In the genomic region with DNA sequence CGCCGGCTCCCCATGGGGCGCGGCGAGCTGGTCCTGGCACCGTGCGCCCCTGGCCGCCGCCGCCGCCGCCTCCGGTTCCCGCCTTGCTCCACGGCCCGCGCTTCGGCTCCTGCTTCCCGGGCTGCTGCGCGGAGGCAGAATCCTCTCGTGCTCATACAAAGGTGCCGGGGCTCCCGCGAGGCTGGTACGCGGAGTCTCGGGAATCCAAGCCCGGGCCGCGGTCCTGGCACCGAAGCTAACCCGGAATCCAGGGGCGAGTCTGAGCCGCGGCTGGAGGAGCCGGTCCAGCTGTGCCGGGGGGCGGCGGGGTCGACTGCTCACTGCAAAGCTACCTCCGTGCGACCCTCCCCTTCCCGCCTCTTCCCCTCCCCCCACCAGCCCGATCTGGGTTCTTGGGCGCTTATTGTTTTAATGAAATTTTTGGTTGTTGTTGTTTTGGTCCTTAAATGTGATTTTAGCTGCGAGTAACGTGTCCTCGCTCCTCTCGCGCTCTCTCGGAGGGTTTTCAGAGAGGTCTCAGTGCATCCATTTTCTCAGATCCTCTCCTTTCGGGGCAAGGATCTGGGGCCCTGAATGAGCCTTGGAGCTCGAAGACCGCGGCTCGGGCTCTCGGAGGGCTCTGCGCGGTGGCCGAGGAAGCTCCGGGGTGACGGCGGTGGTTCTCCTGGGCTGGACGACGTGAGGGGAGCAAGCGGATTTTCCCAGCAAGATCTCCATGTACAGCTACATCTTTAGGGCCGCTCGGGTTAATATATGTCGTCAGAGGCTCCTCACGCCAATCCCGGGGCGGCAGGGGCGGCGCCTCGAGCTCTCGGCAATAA, we compare ENCODE assay signal across 9 cellular contexts. TPM values are rescaled to one million over a fixed set of nuclear protein-coding genes. Genes with fewer than 3 reads are reported as not detected.
DNase-seq lines count a peak whose midpoint lies in the region; ATAC-seq, FAIRE-seq and TF ChIP-seq lines count a peak whose summit lies in the region.
"Had no signal": no experiment of that assay in that cellular context is flagged by ENCODE, and none has a peak within 500 bp of the region (broad histone marks: within the 10 kb centered on the region; RNA-seq: fewer than 3 reads in every experiment).

HAND2 (minus strand) TSS at position 725 of the 821 bp plus-strand sequence. CDS start 940 bp downstream, outside the sequence.

- H3K4ac ChIP-seq in neuronal stem cell (ENCODE audit: low read length), result no peak within 1 kb of the TSS

- H3K9me3 ChIP-seq in endothelial cell of umbilical vein (replicated peaks; ENCODE audit: control insufficient read depth, insufficient read depth, low read length) (no peaks in the 10 kb centered on the region), neuronal stem cell (replicated peaks in 1 of 2; ENCODE audit: control insufficient read depth in 2 of 2, insufficient read depth in 1 of 2, low read depth in 1 of 2, low read length in 2 of 2) (peaks cover 3 to 7% of the 10 kb centered on the region in 2 donors)

- H3K18ac ChIP-seq in neuronal stem cell (ENCODE audit: low read length), result peak within 1 kb of the TSS; percentile 55

- H3K79me1 ChIP-seq in neuronal stem cell (ENCODE audit: low read depth, low read length), result no peaks in the 10 kb centered on the region

- H3K4me2 ChIP-seq in endothelial cell of umbilical vein (ENCODE audit: insufficient read depth, low read length), result peak within 1 kb of the TSS; percentile 43
- H3K4me2 ChIP-seq in neuronal stem cell (ENCODE audit: insufficient read depth, low read length, poor library complexity, severe bottlenecking), result peak within 1 kb of the TSS; percentile 94

- TF ChIP-seq POLR2A in endothelial cell of umbilical vein (IDR thresholded peaks at IDR 0.05; ENCODE audit: low read depth, low read length), result no peak

- H3K9ac ChIP-seq in endothelial cell of umbilical vein (replicated peaks; ENCODE audit: extremely low read depth, insufficient read depth, low read length) (no peak within 1 kb of the TSS), neuronal stem cell (ENCODE audit: low read depth, low read length, poor library complexity) (peak within 1 kb of the TSS; percentile 74)

- H3K23ac ChIP-seq in neuronal stem cell (ENCODE audit: low read depth, low read length, poor library complexity), result no peak within 1 kb of the TSS

- no peak for TF ChIP-seq CTCF in endothelial cell of umbilical vein (IDR thresholded peaks at IDR 0.05; ENCODE audit: extremely low read depth in 1 of 2, insufficient read depth in 1 of 2, low read depth in 1 of 2, low read length in 2 of 2)

- no peak for ATAC-seq in HG02588 (IDR thresholded peaks at IDR 0.05; ENCODE audit: unreplicated experiment)

- H2BK12ac ChIP-seq in neuronal stem cell (ENCODE audit: low read length), result no peak within 1 kb of the TSS

- no peaks in the 10 kb centered on the region for H3K79me2 ChIP-seq in endothelial cell of umbilical vein (ENCODE audit: control insufficient read depth, insufficient read depth, low read length)

- peak; percentile 57 for DNase-seq in NCI-H345 (lab: John Stamatoyannopoulos, UW)
- no peak for DNase-seq in NCI-H345 treated with DMSO at 0.1 percent for 48 hours (lab: John Stamatoyannopoulos, UW; ENCODE audit: unreplicated experiment)
- DNase-seq in RPMI7951 (ENCODE audit: low read depth), result peak; percentile 67
- no peak for DNase-seq in endothelial cell of umbilical vein (ENCODE audit: low read depth, low spot score)
- peak; percentile 59 for DNase-seq in neuronal stem cell (ENCODE audit: low spot score)
- DNase-seq in nucleus accumbens (lab: John Stamatoyannopoulos, UW), result no peak
- no peak for DNase-seq in MV-4-11 (lab: John Stamatoyannopoulos, UW)

- no peak within 1 kb of the TSS for H4K8ac ChIP-seq in neuronal stem cell (ENCODE audit: low read depth, low read length)

- dilution Hi-C loops in endothelial cell of umbilical vein (cut with MboI; ENCODE audit: extremely low pct_ligation_motif_present, low sequenced_read_pairs), result no loop called here

- POLR2A ChIA-PET in endothelial cell of umbilical vein (lab: Charles Lee), result interaction anchor here (0.6 kb wide), 1 partner anchor 344 kb away, joined by 5 read pairs; no protein-coding TSS in a partner anchor

- H3K36me3 ChIP-seq in endothelial cell of umbilical vein (ENCODE audit: control insufficient read depth in 2 of 2, extremely low read depth in 1 of 2, insufficient read depth in 2 of 2, low read length in 2 of 2) (no peaks in the 10 kb centered on the region), neuronal stem cell (replicated peaks in 1 of 2; ENCODE audit: control insufficient read depth in 2 of 2, insufficient read depth in 2 of 2, low read length in 2 of 2) (no peaks in the 10 kb centered on the region)

- H2AFZ ChIP-seq in endothelial cell of umbilical vein (ENCODE audit: low read depth, low read length) (no peak within 1 kb of the TSS), neuronal stem cell (ENCODE audit: low read length) (peak within 1 kb of the TSS; percentile 98)

- CTCF ChIA-PET in endothelial cell of umbilical vein (lab: Charles Lee), result interaction anchor here (1.2 to 2.0 kb wide), 6 partner anchors 9 to 211 kb away, joined by 3 to 7 read pairs (median 6); no protein-coding TSS in a partner anchor

- H4K20me1 ChIP-seq in endothelial cell of umbilical vein (replicated peaks; ENCODE audit: control insufficient read depth, extremely low read depth, insufficient read depth, low read length), result no peaks in the 10 kb centered on the region

- no peak within 1 kb of the TSS for H4K91ac ChIP-seq in neuronal stem cell (ENCODE audit: low read depth, low read length, poor library complexity)

- BruUV-seq in endothelial cell of umbilical vein (replicated peaks; lab: Mats Ljungman, UMichigan), result no TSS peak

- H2BK5ac ChIP-seq in neuronal stem cell (ENCODE audit: low read length), result no peak within 1 kb of the TSS

- H3K27ac ChIP-seq in endothelial cell of umbilical vein (ENCODE audit: insufficient read depth, low read depth, low read length) (no peak within 1 kb of the TSS), neuronal stem cell (replicated peaks; ENCODE audit: low read length) (no peak within 1 kb of the TSS)

- no peak within 1 kb of the TSS for H2BK120ac ChIP-seq in neuronal stem cell (ENCODE audit: low read depth, low read length)

- peaks cover 86 to 94% of the 10 kb centered on the region in 2 experiments for H3K27me3 ChIP-seq in endothelial cell of umbilical vein (ENCODE audit: control insufficient read depth in 2 of 2, insufficient read depth in 2 of 2, low read length in 2 of 2)
- peaks cover 68 to 97% (median 96%) of the 10 kb centered on the region in 3 experiments for H3K27me3 ChIP-seq in neuronal stem cell (ENCODE audit: control insufficient read depth in 3 of 3, insufficient read depth in 3 of 3, low read depth in 1 of 3, low read length in 3 of 3)

- H3K4me1 ChIP-seq in endothelial cell of umbilical vein (ENCODE audit: control insufficient read depth, extremely low read depth, insufficient read depth, low read length) (peaks cover 3% of the 10 kb centered on the region), neuronal stem cell (ENCODE audit: control insufficient read depth in 2 of 2, insufficient read depth in 1 of 2, low read depth in 1 of 2, low read length in 2 of 2) (peaks cover 0 to 3% of the 10 kb centered on the region in 2 donors)

- H3K14ac ChIP-seq in neuronal stem cell (ENCODE audit: low read length), result no peak within 1 kb of the TSS

- H3K9me1 ChIP-seq in endothelial cell of umbilical vein (replicated peaks; ENCODE audit: control insufficient read depth, extremely low read depth, insufficient read depth, low read length), result no peaks in the 10 kb centered on the region

- no peak within 1 kb of the TSS for H2BK15ac ChIP-seq in neuronal stem cell (ENCODE audit: low read length)

- no CpG with 5 or more reads among the region's 77 CpGs for WGBS in neuronal stem cell (ENCODE audit: extremely low coverage in 2 of 2, insufficient read length in 2 of 2, insufficient replicate concordance in 1 of 2), 2 donors

- H3K4me3 ChIP-seq in endothelial cell of umbilical vein (replicated peaks in 1 of 3; ENCODE audit: insufficient read depth in 1 of 3, low read depth in 1 of 3, low read length in 3 of 3) (peak within 1 kb of the TSS in 1 of 3 experiments; percentile 14), neuronal stem cell (ENCODE audit: low read length in 2 of 2) (peak within 1 kb of the TSS; percentile 41 to 78)

- H2AK5ac ChIP-seq in neuronal stem cell (ENCODE audit: low read depth, low read length), result no peak within 1 kb of the TSS

- intact Hi-C loops in endothelial cell of umbilical vein (cut with micrococcal nuclease), result loop anchor here (5.0 kb wide), 1 partner anchor 683 kb away; no protein-coding TSS in a partner anchor

- FAIRE-seq in endothelial cell of umbilical vein (lab: Jason Lieb, UNC), result no peak
- FAIRE-seq: A204.1 had no signal

TF ChIP-seq in endothelial cell of umbilical vein, 7 proteins besides CTCF, POLR2A, EP300 and RAD21:
- TF ChIP-seq JUN (IDR thresholded peaks at IDR 0.05; ENCODE audit: borderline replicate concordance, insufficient read depth, insufficient read length, low read depth), result no peak
- TF ChIP-seq EZH2 (IDR thresholded peaks at IDR 0.05; ENCODE audit: borderline replicate concordance, low read depth, low read length, severe bottlenecking), result no peak
- no peak for TF ChIP-seq FOS (IDR thresholded peaks at IDR 0.05; ENCODE audit: borderline replicate concordance, insufficient read depth, low read length)
- TF ChIP-seq MYC (IDR thresholded peaks at IDR 0.05; ENCODE audit: low read depth, low read length), result no peak
- TF ChIP-seq GATA2 (IDR thresholded peaks at IDR 0.05; ENCODE audit: insufficient read depth, insufficient read length, low read depth, low read length), result no peak
- no peak for TF ChIP-seq POLR2AphosphoS5 (IDR thresholded peaks at IDR 0.05; ENCODE audit: insufficient read depth, low read depth, low read length)
- no peak for TF ChIP-seq MAX (IDR thresholded peaks at IDR 0.05; ENCODE audit: insufficient read depth, insufficient read length)

RNA-seq across cellular contexts. Expression of gene HAND2, which starts in this region (rescaled TPM):
- 0.36 and 0.39 TPM in 2 replicates for total RNA-seq in RPMI7951 (2014; rRNA removed; shearing (Covaris generic))
- total RNA-seq in endothelial cell of umbilical vein, result not detected in 2 replicates
- not detected in 2 replicates for polyA plus RNA-seq in endothelial cell of umbilical vein
- polyA plus RNA-seq in endothelial cell of umbilical vein (2011; cell fraction: cytosol; rRNA removed), result not detected in 2 replicates
- not detected in 2 replicates for polyA plus RNA-seq in endothelial cell of umbilical vein (2011; cell fraction: nucleus; rRNA removed)
- polyA plus RNA-seq in endothelial cell of umbilical vein (2012), result not detected in 2 replicates
- polyA minus RNA-seq in endothelial cell of umbilical vein, result not detected in 2 replicates
- not detected for polyA minus RNA-seq in endothelial cell of umbilical vein (2011; cell fraction: cytosol; rRNA and poly(A)+ RNA removed)
- polyA minus RNA-seq in endothelial cell of umbilical vein (2011; cell fraction: nucleus; rRNA and poly(A)+ RNA removed), result not detected in 2 replicates
- polyA plus RNA-seq in neuronal stem cell (2013, experiment 1 of 2), result 0.06 TPM
- 0.12 TPM for polyA plus RNA-seq in neuronal stem cell (2013, experiment 2 of 2)

Comparison
In these comparisons a context has a peak if more than half of its experiments do, and no peak if none do; other contexts are left out.
1. DNase-seq: peak in NCI-H345 (single experiment) and neuronal stem cell (single experiment); none in NCI-H345 treated with DMSO at 0.1 percent for 48 hours (single experiment), endothelial cell of umbilical vein (single experiment), nucleus accumbens (0 of 56) and MV-4-11 (single experiment).
2. Peak in DNase-seq in RPMI7951; RNA of the gene not detected or under 1 TPM.